ENCODE assay signal across 24 cellular contexts in genomic region chr11:79243412-79244174, GRCh38.
A peak's percentile ranks its signal among the peaks of the same experiment; 100 is the strongest.
DNase-seq lines count a peak whose midpoint lies in the region; ATAC-seq, FAIRE-seq and TF ChIP-seq lines count a peak whose summit lies in the region.
"Had no signal": no experiment of that assay in that cellular context is flagged by ENCODE, and none has a peak within 500 bp of the region (broad histone marks: within the 10 kb centered on the region; RNA-seq: fewer than 3 reads in every experiment).

No MANE protein-coding gene starts in this region.

- ATAC-seq in CD4-positive, alpha-beta T cell (ENCODE audit: poor library complexity): no peak
- ATAC-seq in mucosa of descending colon: no peak
- ATAC-seq: activated CD4-positive, CD25-positive, alpha-beta regulatory T cell treated with anti-CD3 and anti-CD28 coated beads, Interleukin-2, amount 50 U/mL, for 24 hours; natural killer cell; right lobe of liver; stimulated activated naive CD8-positive, alpha-beta T cell treated with anti-CD3 and anti-CD28 coated beads, Interleukin-15, Interleukin-2, amounts not matched to agents 100 U/mL and 50 U/mL, for 24 hours; T-helper 17 cell had no signal

- BruUV-seq in MCF 10A (replicated peaks; lab: Mats Ljungman, UMichigan): no TSS peak

- H3K4me1 Mint-ChIP-seq in MCF 10A (ENCODE audit: insufficient read depth, unreplicated experiment): peaks cover 28% of the 10 kb centered on the region
- H3K4me1 Mint-ChIP-seq in neural crest cell: peaks cover 46% of the 10 kb centered on the region
- peaks cover 47% of the 10 kb centered on the region for H3K4me1 Mint-ChIP-seq in type B pancreatic cell (ENCODE audit: unreplicated experiment)
- no peaks in the 10 kb centered on the region for H3K4me1 Mint-ChIP-seq in CD4-positive, alpha-beta T cell (ENCODE audit: low read depth)
- H3K4me1 Mint-ChIP-seq: CD4-positive, CD25-positive, alpha-beta regulatory T cell; natural killer cell; T-helper 17 cell had no signal

- TF ChIP-seq CTCF in MCF 10A (IDR thresholded peaks at IDR 0.05; ENCODE audit: unreplicated experiment) (no peak), breast epithelium (IDR thresholded peaks at IDR 0.05) (no peak), neural crest cell (conservative IDR thresholded peaks at IDR 0.05) (no peak), type B pancreatic cell (conservative IDR thresholded peaks at IDR 0.05) (no peak), mucosa of descending colon (IDR thresholded peaks at IDR 0.05) (no peak)
- TF ChIP-seq CTCF in CD4-positive, alpha-beta T cell (IDR thresholded peaks at IDR 0.05): no peak

- H3K4me3 ChIP-seq in breast epithelium (no peak overlapping the region), mucosa of descending colon (no peak overlapping the region)
- H3K4me3 ChIP-seq: MG63, PC-9, right lobe of liver had no signal

- CTCF ChIA-PET in MCF 10A (lab: Yijun Ruan, JAX): interaction anchor here (0.6 to 1.7 kb wide), 3 partner anchors 74 to 197 kb away, joined by 3 read pairs; partner anchors contain the start of gene TENM4
- CTCF ChIA-PET in CD4-positive, alpha-beta T cell (lab: Charles Lee): no interaction called here

- intact Hi-C loops in MCF 10A (cut with micrococcal nuclease) (loop anchor here (10.0 kb wide), 1 partner anchor 221 kb away; no protein-coding TSS in a partner anchor), breast epithelium (cut with DNase I; ENCODE audit: low total_unique reads) (no loop called here), mucosa of descending colon (cut with DNase I, micrococcal nuclease) (no loop called here)
- intact Hi-C loops in CD4-positive, alpha-beta T cell (cut with DNase I, micrococcal nuclease): no loop called here

- no peaks in the 10 kb centered on the region for H3K27me3 ChIP-seq in breast epithelium
- H3K27me3 ChIP-seq in CD4-positive, alpha-beta T cell (ENCODE audit: control insufficient read depth, insufficient read depth, low read length): no peaks in the 10 kb centered on the region
- H3K27me3 ChIP-seq: MG63, right lobe of liver had no signal

- no peak for TF ChIP-seq POLR2A in breast epithelium (IDR thresholded peaks at IDR 0.05)

- peak overlapping the region in 1 of 2 donors; percentile 71 for H3K27ac ChIP-seq in breast epithelium
- H3K27ac ChIP-seq in CD4-positive, alpha-beta T cell (ENCODE audit: low read depth, low read length): no peak overlapping the region
- H3K27ac ChIP-seq: PC-9, right lobe of liver had no signal

- POLR2A ChIA-PET in MCF 10A (lab: Yijun Ruan, JAX): interaction anchor here (1.1 to 1.3 kb wide), 3 partner anchors 9 to 151 kb away, joined by 3 to 8 read pairs (median 4); no protein-coding TSS in a partner anchor
- POLR2A ChIA-PET in CD4-positive, alpha-beta T cell (lab: Charles Lee): no interaction called here

- H3K27me3 Mint-ChIP-seq in MCF 10A (ENCODE audit: insufficient read depth, unreplicated experiment) (no peaks in the 10 kb centered on the region), neural crest cell (ENCODE audit: low read depth) (peaks cover 2% of the 10 kb centered on the region), type B pancreatic cell (no peaks in the 10 kb centered on the region)
- peaks cover 4% of the 10 kb centered on the region for H3K27me3 Mint-ChIP-seq in CD4-positive, alpha-beta T cell
- H3K27me3 Mint-ChIP-seq: activated naive CD8-positive, alpha-beta T cell had no signal

- H3K36me3 Mint-ChIP-seq in MCF 10A (ENCODE audit: insufficient read depth, unreplicated experiment) (no peaks in the 10 kb centered on the region), neural crest cell (ENCODE audit: low read depth) (no peaks in the 10 kb centered on the region), type B pancreatic cell (no peaks in the 10 kb centered on the region)
- no peaks in the 10 kb centered on the region for H3K36me3 Mint-ChIP-seq in CD4-positive, alpha-beta T cell (ENCODE audit: low read depth)
- H3K36me3 Mint-ChIP-seq: activated naive CD8-positive, alpha-beta T cell; CD4-positive, CD25-positive, alpha-beta regulatory T cell; natural killer cell had no signal

- H3K27ac Mint-ChIP-seq in MCF 10A (ENCODE audit: low read depth, unreplicated experiment) (peak overlapping the region; percentile 55), neural crest cell (ENCODE audit: unreplicated experiment) (peak overlapping the region; percentile 3), type B pancreatic cell (peak overlapping the region; percentile 10)
- no peak overlapping the region for H3K27ac Mint-ChIP-seq in CD4-positive, alpha-beta T cell
- H3K27ac Mint-ChIP-seq: activated naive CD8-positive, alpha-beta T cell; CD4-positive, CD25-positive, alpha-beta regulatory T cell; natural killer cell; T-helper 17 cell had no signal

- DNase-seq in MCF 10A (ENCODE audit: unreplicated experiment) (no peak), breast epithelium (ENCODE audit: low spot score in 2 of 2) (no peak), neural crest cell (ENCODE audit: low read depth, low spot score) (peak; percentile 34), type B pancreatic cell (ENCODE audit: extremely low spot score, unreplicated experiment) (no peak), mucosa of descending colon (no peak), HTR-8/SVneo (ENCODE audit: insufficient read length, low spot score) (no peak)
- DNase-seq in CD4-positive, alpha-beta T cell: no peak
- DNase-seq: 8988T; activated CD8-positive, alpha-beta memory T cell treated with anti-CD3 and anti-CD28 coated beads, Interleukin-2, amount 50 U/mL, for 4 hours; CD4-positive, CD25-positive, alpha-beta regulatory T cell; DND-41; natural killer cell; NCI-H2029; NCI-H524 treated with DMSO at 0.1 percent for 48 hours; right lobe of liver; stimulated activated naive CD8-positive, alpha-beta T cell treated with anti-CD3 and anti-CD28 coated beads, Interleukin-15, Interleukin-2, amounts not matched to agents 100 U/mL and 50 U/mL, for 24 hours; T-helper 17 cell had no signal

- no peaks in the 10 kb centered on the region for H3K9me3 Mint-ChIP-seq in MCF 10A (ENCODE audit: unreplicated experiment)
- no peaks in the 10 kb centered on the region for H3K9me3 Mint-ChIP-seq in neural crest cell
- no peaks in the 10 kb centered on the region for H3K9me3 Mint-ChIP-seq in type B pancreatic cell
- H3K9me3 Mint-ChIP-seq in CD4-positive, alpha-beta T cell: no peaks in the 10 kb centered on the region

- peak; percentile 26 for FAIRE-seq in endometrium (lab: Jason Lieb, UNC)
- FAIRE-seq in HTR-8/SVneo (lab: Jason Lieb, UNC): no peak
- FAIRE-seq: endothelial cell of umbilical vein, H54 had no signal

- H3K4me1 ChIP-seq in breast epithelium: no peaks in the 10 kb centered on the region
- H3K4me1 ChIP-seq in mucosa of descending colon (ENCODE audit: low read depth): no peaks in the 10 kb centered on the region
- H3K4me1 ChIP-seq: right lobe of liver had no signal

- H3K9me3 ChIP-seq in breast epithelium (no peaks in the 10 kb centered on the region), mucosa of descending colon (no peaks in the 10 kb centered on the region)
- H3K9me3 ChIP-seq in CD4-positive, alpha-beta T cell (ENCODE audit: control insufficient read depth, low read length): no peaks in the 10 kb centered on the region
- H3K9me3 ChIP-seq: MG63, right lobe of liver had no signal

- H3K4me3 Mint-ChIP-seq in MCF 10A (ENCODE audit: unreplicated experiment): peak overlapping the region; percentile 5
- H3K4me3 Mint-ChIP-seq in neural crest cell: peak overlapping the region; percentile 44
- H3K4me3 Mint-ChIP-seq in type B pancreatic cell: peak overlapping the region; percentile 21
- no peak overlapping the region for H3K4me3 Mint-ChIP-seq in CD4-positive, alpha-beta T cell
- H3K4me3 Mint-ChIP-seq: activated naive CD8-positive, alpha-beta T cell; CD4-positive, CD25-positive, alpha-beta regulatory T cell; natural killer cell; T-helper 17 cell had no signal

- H3K36me3 ChIP-seq in breast epithelium (no peaks in the 10 kb centered on the region), mucosa of descending colon (ENCODE audit: low read depth) (no peaks in the 10 kb centered on the region)
- H3K36me3 ChIP-seq: MG63, right lobe of liver had no signal
